ENCODE assay signal across 1 cellular context in genomic region chr16:53052519-53053501, GRCh38.
TF ChIP-seq lines count a peak whose summit lies in the region.

Gene CHD9NB, minus strand, starts transcription at chr16:53052897. Its CDS starts 8,739 bp downstream, at chr16:53044158.

TF ChIP-seq in K562, 482 proteins besides CTCF, POLR2A, EP300 and RAD21 (continued from another document and continues in another):
- TF ChIP-seq CHD7 (IDR thresholded peaks at IDR 0.05; ENCODE audit: low read depth, low read length) (no peak), ZNF263 (CRISPR knock-in tag; IDR thresholded peaks at IDR 0.05; ENCODE audit: borderline replicate concordance) (peak; percentile 99), FOXK1 (CRISPR knock-in tag; IDR thresholded peaks at IDR 0.05; ENCODE audit: borderline replicate concordance) (no peak), NELFE (IDR thresholded peaks at IDR 0.05; ENCODE audit: insufficient read depth, insufficient read length) (no peak), ZNF24 (IDR thresholded peaks at IDR 0.05) (no peak), CREB1 (IDR thresholded peaks at IDR 0.05) (no peak), CREB1 (CRISPR knock-in tag; IDR thresholded peaks at IDR 0.05) (no peak), ZNF668 (CRISPR knock-in tag; IDR thresholded peaks at IDR 0.05) (no peak), MAFG (tag; conservative IDR thresholded peaks at IDR 0.05) (no peak), ZBTB7A (IDR thresholded peaks at IDR 0.05; ENCODE audit: borderline replicate concordance, control insufficient read depth, low read depth, low read length) (no peak), ASH1L (IDR thresholded peaks at IDR 0.05; ENCODE audit: borderline replicate concordance, low read depth, partially characterized antibody) (no peak), ZBED1 (IDR thresholded peaks at IDR 0.05) (no peak), RERE (CRISPR knock-in tag; IDR thresholded peaks at IDR 0.05; ENCODE audit: borderline replicate concordance) (no peak), HDAC2 (IDR thresholded peaks at IDR 0.05) (peak; percentile 61), SMAD2 (IDR thresholded peaks at IDR 0.05; ENCODE audit: low read depth, low read length) (no peak), ZNF518B (CRISPR knock-in tag; IDR thresholded peaks at IDR 0.05) (no peak), GTF3C2 (IDR thresholded peaks at IDR 0.05; ENCODE audit: borderline replicate concordance, extremely low read depth, insufficient read length) (no peak), ZNF274 (IDR thresholded peaks at IDR 0.05; ENCODE audit: borderline replicate concordance, low read depth, low read length) (no peak), SMARCC2 (IDR thresholded peaks at IDR 0.05; ENCODE audit: low read depth) (no peak), BCLAF1 (IDR thresholded peaks at IDR 0.05; ENCODE audit: borderline replicate concordance in 1 of 2, control insufficient read depth in 1 of 2, low read depth in 2 of 2, low read length in 1 of 2) (peak in 1 of 2 experiments; percentile 27; a peak in 1 of 4 replicates), HDAC3 (IDR thresholded peaks at IDR 0.05; ENCODE audit: borderline replicate concordance, partially characterized antibody) (no peak), ZFP91 (CRISPR knock-in tag; IDR thresholded peaks at IDR 0.05) (no peak)
